Comparison of ENCODE assay signal across 14 cellular contexts in the genomic region with DNA sequence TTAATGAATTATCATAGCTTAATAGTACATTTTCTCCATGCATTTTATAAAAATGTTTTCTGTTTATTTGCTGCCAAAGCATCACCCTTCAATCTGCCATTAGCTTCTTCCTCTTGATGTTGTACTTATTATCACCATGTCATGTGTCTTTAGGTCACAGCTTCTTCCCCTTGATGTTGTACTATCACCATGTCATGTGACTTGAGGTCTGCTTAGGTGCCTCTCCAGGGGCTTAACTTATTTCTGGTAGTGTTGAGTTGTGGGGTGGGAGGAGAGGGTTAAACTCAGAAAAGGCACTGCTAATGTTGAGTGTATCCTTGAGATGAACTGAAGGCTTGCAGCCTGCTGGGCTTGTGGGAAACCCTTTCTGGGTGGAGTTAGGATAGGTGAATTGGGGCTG.
DNase-seq lines count a peak whose midpoint lies in the region; ATAC-seq and TF ChIP-seq lines count a peak whose summit lies in the region.
"Had no signal": no experiment of that assay in that cellular context is flagged by ENCODE, and none has a peak within 500 bp of the region (broad histone marks: within the 10 kb centered on the region; RNA-seq: fewer than 3 reads in every experiment).

No MANE protein-coding gene starts in this region.

- H3K4me3 Mint-ChIP-seq in CD4-positive, CD25-positive, alpha-beta regulatory T cell, result peak overlapping the region in 3 of 4 donors; percentile 9 to 29 (median 19)
- H3K4me3 Mint-ChIP-seq: CD4-positive, alpha-beta memory T cell; neural progenitor cell; T-cell had no signal

- POLR2A ChIA-PET in HCT116 (lab: Charles Lee), result no interaction called here

- H3K4me2 ChIP-seq in HCT116 (ENCODE audit: low read length) (peak overlapping the region; percentile 49), parathyroid adenoma (ENCODE audit: low read length) (no peak overlapping the region)
- H3K4me2 ChIP-seq: neural progenitor cell had no signal

- RAD21 ChIA-PET in HCT116 (lab: Charles Lee; ENCODE audit: low non-redundant PET in 1 of 2, low total read pairs in 2 of 2, uncharacterized antibody in 2 of 2, unreplicated experiment in 2 of 2), result no interaction called here

- ATAC-seq in CD4-positive, CD25-positive, alpha-beta regulatory T cell (ENCODE audit: low read depth in 2 of 2), result no peak
- ATAC-seq in HCT116, result peak; percentile 7; the same call in 1 of the 2 replicates
- ATAC-seq in body of pancreas, result no peak
- no peak for ATAC-seq in HG02642 (IDR thresholded peaks at IDR 0.05; ENCODE audit: poor library complexity, unreplicated experiment)
- no peak for ATAC-seq in GM21529 (IDR thresholded peaks at IDR 0.05; ENCODE audit: unreplicated experiment)

- H3K27me3 ChIP-seq in CD4-positive, CD25-positive, alpha-beta regulatory T cell (ENCODE audit: control insufficient read depth, insufficient read depth, low read length), result no peaks in the 10 kb centered on the region
- H3K27me3 ChIP-seq in HCT116 (ENCODE audit: insufficient read depth, low read length), result no peaks in the 10 kb centered on the region
- H3K27me3 ChIP-seq in body of pancreas, result no peaks in the 10 kb centered on the region
- no peaks in the 10 kb centered on the region for H3K27me3 ChIP-seq in parathyroid adenoma (ENCODE audit: control insufficient read depth, insufficient read depth, low read length)
- H3K27me3 ChIP-seq: neural progenitor cell had no signal

- H3K79me2 ChIP-seq in HCT116 (ENCODE audit: insufficient read depth, low read length) (no peaks in the 10 kb centered on the region), parathyroid adenoma (peaks cover 7% of the 10 kb centered on the region)

- no peaks in the 10 kb centered on the region for H4K20me1 ChIP-seq in HCT116 (ENCODE audit: insufficient read depth)

- H3K27ac ChIP-seq in CD4-positive, CD25-positive, alpha-beta regulatory T cell (ENCODE audit: insufficient read depth, low read length, poor library complexity, severe bottlenecking), result no peak overlapping the region
- H3K27ac ChIP-seq in HCT116 (ENCODE audit: low read depth, low read length) (peak overlapping the region; percentile 64; the same call in 1 of the 2 replicates), body of pancreas (peak overlapping the region in 3 of 4 donors; percentile 41 to 57 (median 48)), parathyroid adenoma (peak overlapping the region; percentile 5)
- H3K27ac ChIP-seq: neural progenitor cell had no signal

- no peaks in the 10 kb centered on the region for H3K9me2 ChIP-seq in HCT116 (ENCODE audit: insufficient read depth)

- TF ChIP-seq RAD21 in HCT116 (IDR thresholded peaks at IDR 0.05; ENCODE audit: low read depth), result no peak

- peak in 1 of 3 donors; percentile 20 for DNase-seq in CD4-positive, CD25-positive, alpha-beta regulatory T cell
- DNase-seq in HCT116 (ENCODE audit: low read depth, low spot score) (no peak), body of pancreas (no peak), SW480 (ENCODE audit: low spot score) (no peak)
- DNase-seq in stimulated activated naive CD4-positive, alpha-beta T cell treated with Interleukin-2 at 50 U/mL for 16 hours (lab: John Stamatoyannopoulos, UW), result no peak
- DNase-seq: activated CD4-positive, alpha-beta T cell treated with anti-CD3 and anti-CD28 coated beads, Interleukin-2, amount 50 U/mL, for 1 hour; activated naive CD4-positive, alpha-beta T cell treated with Interleukin-2 at 50 U/mL for 16 hours; CD4-positive, alpha-beta memory T cell; NCI-H1417 treated with DMSO at 0.1 percent for 48 hours; T-cell had no signal

- no peak overlapping the region for H3K4me3 ChIP-seq in CD4-positive, CD25-positive, alpha-beta regulatory T cell (ENCODE audit: low read depth, low read length)
- peak overlapping the region in 1 of 2 experiments; percentile 21; a peak in 1 of 4 replicates for H3K4me3 ChIP-seq in HCT116 (replicated peaks in 1 of 2; ENCODE audit: low read depth in 1 of 2, low read length in 2 of 2)
- H3K4me3 ChIP-seq in body of pancreas, result no peak overlapping the region
- H3K4me3 ChIP-seq in parathyroid adenoma (ENCODE audit: low read depth, low read length), result no peak overlapping the region
- H3K4me3 ChIP-seq: neural progenitor cell had no signal

- CTCF ChIA-PET in HCT116 (lab: Charles Lee), result interaction anchor here (0.8 to 1.4 kb wide), 2 partner anchors 10 to 168 kb away, joined by 3 read pairs; no protein-coding TSS in a partner anchor

- H3K9me3 ChIP-seq in CD4-positive, CD25-positive, alpha-beta regulatory T cell (ENCODE audit: control insufficient read depth in 2 of 2, low read length in 2 of 2), result no peaks in the 10 kb centered on the region
- no peaks in the 10 kb centered on the region for H3K9me3 ChIP-seq in HCT116 (ENCODE audit: control insufficient read depth in 1 of 2, insufficient read depth in 1 of 2, low read depth in 1 of 2, low read length in 2 of 2)
- H3K9me3 ChIP-seq in body of pancreas, result no peaks in the 10 kb centered on the region
- no peaks in the 10 kb centered on the region for H3K9me3 ChIP-seq in parathyroid adenoma (ENCODE audit: control insufficient read depth, low read length)

- TF ChIP-seq POLR2A in HCT116 (IDR thresholded peaks at IDR 0.05; ENCODE audit: borderline replicate concordance, extremely low read depth, insufficient read depth, insufficient read length), result no peak
- no peak for TF ChIP-seq POLR2A in body of pancreas (IDR thresholded peaks at IDR 0.05)

- no peak overlapping the region for H3K9ac ChIP-seq in HCT116 (ENCODE audit: low read length)
- H3K9ac ChIP-seq in parathyroid adenoma, result no peak overlapping the region
- H3K9ac ChIP-seq: neural progenitor cell had no signal

- no TSS peak for BruUV-seq in HCT116 (replicated peaks; lab: Mats Ljungman, UMichigan)

- peaks cover 10% of the 10 kb centered on the region for H3K36me3 Mint-ChIP-seq in CD4-positive, CD25-positive, alpha-beta regulatory T cell

- H3K4me1 Mint-ChIP-seq in CD4-positive, CD25-positive, alpha-beta regulatory T cell, result peaks cover 12 to 37% (median 25%) of the 10 kb centered on the region in 4 donors

- peak overlapping the region in 2 of 3 donors; percentile 33 to 53 for H3K27ac Mint-ChIP-seq in CD4-positive, CD25-positive, alpha-beta regulatory T cell
- H3K27ac Mint-ChIP-seq: neural progenitor cell had no signal

- no peaks in the 10 kb centered on the region for H3K27me3 Mint-ChIP-seq in CD4-positive, CD25-positive, alpha-beta regulatory T cell
- H3K27me3 Mint-ChIP-seq: CD4-positive, alpha-beta memory T cell; T-cell had no signal

- H3K36me3 ChIP-seq in CD4-positive, CD25-positive, alpha-beta regulatory T cell (ENCODE audit: control insufficient read depth, insufficient read depth, low read length), result peaks cover 3% of the 10 kb centered on the region
- H3K36me3 ChIP-seq in HCT116 (ENCODE audit: control insufficient read depth in 1 of 2, insufficient read depth in 2 of 2, low read length in 2 of 2), result no peaks in the 10 kb centered on the region
- H3K36me3 ChIP-seq in body of pancreas (replicated peaks in 1 of 2; ENCODE audit: insufficient read depth in 1 of 2, low read depth in 2 of 2), result no peaks in the 10 kb centered on the region
- no peaks in the 10 kb centered on the region for H3K36me3 ChIP-seq in parathyroid adenoma (ENCODE audit: control insufficient read depth, insufficient read depth, low read length)
- H3K36me3 ChIP-seq: neural progenitor cell had no signal

- no peak overlapping the region for H2AFZ ChIP-seq in HCT116 (ENCODE audit: low read depth, low read length, poor library complexity, severe bottlenecking)
- no peak overlapping the region for H2AFZ ChIP-seq in parathyroid adenoma
- H2AFZ ChIP-seq: neural progenitor cell had no signal

- H3K4me1 ChIP-seq in CD4-positive, CD25-positive, alpha-beta regulatory T cell (ENCODE audit: control insufficient read depth, insufficient read depth, low read length, poor library complexity, severe bottlenecking), result peaks cover 22% of the 10 kb centered on the region
- H3K4me1 ChIP-seq in HCT116 (ENCODE audit: control insufficient read depth in 1 of 2, insufficient read depth in 2 of 2, low read length in 2 of 2) (peaks cover 46 to 58% of the 10 kb centered on the region in 2 experiments), body of pancreas (peaks cover 24% of the 10 kb centered on the region), parathyroid adenoma (peaks cover 25% of the 10 kb centered on the region)

- TF ChIP-seq CTCF in HCT116 (IDR thresholded peaks at IDR 0.05 in 2 of 3, conservative IDR thresholded peaks at IDR 0.05 in 1 of 3; ENCODE audit: borderline replicate concordance in 1 of 3, insufficient read depth in 1 of 3, low read depth in 2 of 3, low read length in 2 of 3) (no peak), body of pancreas (IDR thresholded peaks at IDR 0.05) (no peak), parathyroid adenoma (IDR thresholded peaks at IDR 0.05) (no peak)

- H3K9me3 Mint-ChIP-seq in CD4-positive, CD25-positive, alpha-beta regulatory T cell, result peaks cover 0 to 4% (median 0%) of the 10 kb centered on the region in 7 donors
- H3K9me3 Mint-ChIP-seq: neural progenitor cell, T-cell had no signal

- intact Hi-C loops in HCT116 (cut with micrococcal nuclease), result loop anchor here (5.0 kb wide), 2 partner anchors 86 to 89 kb away; a partner anchor contains a TSS
- intact Hi-C loops in body of pancreas (cut with DNase I), result no loop called here

TF ChIP-seq in HCT116, 20 proteins besides CTCF, POLR2A, EP300 and RAD21:
- TF ChIP-seq SP1 (IDR thresholded peaks at IDR 0.05; ENCODE audit: low read depth) (no peak), YY1 (IDR thresholded peaks at IDR 0.05; ENCODE audit: extremely low read depth, insufficient replicate concordance, low read depth, low read length) (no peak)
